In the genomic region with DNA sequence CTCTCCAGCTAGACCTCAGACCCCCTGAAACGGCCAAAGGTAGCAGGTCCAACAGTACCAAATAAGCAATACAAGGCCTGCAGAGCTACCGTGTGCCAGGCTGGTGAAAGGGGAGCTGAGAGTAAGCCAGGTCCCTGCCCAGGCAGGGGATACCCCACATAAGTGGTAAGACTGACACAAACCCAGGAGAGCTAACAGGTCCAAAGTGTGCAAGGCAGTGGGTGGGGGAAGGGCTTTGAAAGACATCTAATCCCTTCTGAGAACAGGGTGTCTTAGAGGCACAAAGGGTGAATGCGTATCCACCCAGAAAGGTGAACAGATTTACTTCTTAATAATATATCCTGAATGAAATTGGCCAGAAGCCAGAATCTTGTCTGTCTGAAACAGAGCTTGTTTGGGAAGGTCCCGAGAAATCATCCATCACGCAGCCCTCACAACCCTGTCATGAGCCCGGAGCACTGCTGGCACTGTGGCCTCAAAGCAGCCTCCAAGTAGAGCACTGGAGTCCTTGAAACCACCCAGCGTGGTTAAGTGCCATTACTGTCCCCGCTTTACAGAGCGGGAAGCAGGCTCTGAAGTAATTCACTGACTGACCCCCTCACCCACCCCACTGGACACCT, we compare ENCODE assay signal across 8 cellular contexts. TPM values are rescaled to one million over a fixed set of nuclear protein-coding genes. Genes with fewer than 3 reads are reported as not detected.
DNase-seq lines count a peak whose midpoint lies in the region; ATAC-seq and TF ChIP-seq lines count a peak whose summit lies in the region.

No MANE protein-coding gene starts in this region.

- CTCF ChIA-PET in CD8-positive, alpha-beta memory T cell (lab: Charles Lee) = interaction anchor here (1.1 kb wide), 1 partner anchor 58 kb away, joined by 3 read pairs; no protein-coding TSS in a partner anchor

- H3K9ac ChIP-seq in rectal smooth muscle tissue (ENCODE audit: low read length) = peak overlapping the region; percentile 12

- DNase-seq in CD8-positive, alpha-beta memory T cell = peak in 1 of 5 donors; percentile 11
- DNase-seq in HFF-Myc (ENCODE audit: extremely low read depth, low read depth) (no peak), left ventricle myocardium inferior (no peak), SHP77 (lab: John Stamatoyannopoulos, UW) (no peak), NCI-H446 treated with DMSO at 0.1 percent for 48 hours (lab: John Stamatoyannopoulos, UW) (no peak)
- DNase-seq in activated T-helper 1 cell treated with anti-CD3 and anti-CD28 coated beads, Interleukin-12 subunit alpha, Interleukin-12 subunit beta, Interleukin-2, Interleukin-4 antibody, amounts not matched to agents 30 ng/mL and 10 ng/mL and 1 ng/mL, durations not matched to agents 14 hours and 24 hours and 36 hours (ENCODE audit: low spot score) = no peak

- no peaks in the 10 kb centered on the region for H3K27me3 ChIP-seq in CD8-positive, alpha-beta memory T cell (ENCODE audit: insufficient read depth, low read length, poor library complexity, severe bottlenecking)
- H3K27me3 ChIP-seq in left ventricle myocardium inferior (ENCODE audit: low read depth) (no peaks in the 10 kb centered on the region), rectal smooth muscle tissue (ENCODE audit: control insufficient read depth, insufficient read depth, low read length) (no peaks in the 10 kb centered on the region)

- no peaks in the 10 kb centered on the region for H3K27me3 Mint-ChIP-seq in CD8-positive, alpha-beta memory T cell
- peaks cover 4% of the 10 kb centered on the region for H3K27me3 Mint-ChIP-seq in activated T-helper 1 cell treated with anti-CD3 and anti-CD28 coated beads, Interleukin-12 subunit alpha, Interleukin-12 subunit beta, Interleukin-2, Interleukin-4 antibody, amounts not matched to agents 30 ng/mL and 10 ng/mL and 1 ng/mL, durations not matched to agents 14 hours and 24 hours and 36 hours (ENCODE audit: insufficient read depth)

- H3K4me1 Mint-ChIP-seq in CD8-positive, alpha-beta memory T cell = peaks cover 35 to 57% (median 45%) of the 10 kb centered on the region in 3 donors
- H3K4me1 Mint-ChIP-seq in activated T-helper 1 cell treated with anti-CD3 and anti-CD28 coated beads, Interleukin-12 subunit alpha, Interleukin-12 subunit beta, Interleukin-2, Interleukin-4 antibody, amounts not matched to agents 30 ng/mL and 10 ng/mL and 1 ng/mL, durations not matched to agents 14 hours and 24 hours and 36 hours (ENCODE audit: low read depth) = peaks cover 43% of the 10 kb centered on the region

- no peaks in the 10 kb centered on the region for H3K9me3 ChIP-seq in CD8-positive, alpha-beta memory T cell (ENCODE audit: low read length)
- no peaks in the 10 kb centered on the region for H3K9me3 ChIP-seq in left ventricle myocardium inferior (replicated peaks)

- H3K27ac Mint-ChIP-seq in CD8-positive, alpha-beta memory T cell = peak overlapping the region; percentile 70 to 87 (median 85)
- H3K27ac Mint-ChIP-seq in activated T-helper 1 cell treated with anti-CD3 and anti-CD28 coated beads, Interleukin-12 subunit alpha, Interleukin-12 subunit beta, Interleukin-2, Interleukin-4 antibody, amounts not matched to agents 30 ng/mL and 10 ng/mL and 1 ng/mL, durations not matched to agents 14 hours and 24 hours and 36 hours = peak overlapping the region; percentile 90

- H3K4me3 ChIP-seq in CD8-positive, alpha-beta memory T cell (ENCODE audit: low read length) = peak overlapping the region; percentile 90
- peak overlapping the region; percentile 98 for H3K4me3 ChIP-seq in HFF-Myc (replicated peaks; ENCODE audit: low read depth, low read length)
- H3K4me3 ChIP-seq in left ventricle myocardium inferior = peak overlapping the region; percentile 86
- peak overlapping the region; percentile 73 for H3K4me3 ChIP-seq in rectal smooth muscle tissue (ENCODE audit: low read length)

- peaks cover 36% of the 10 kb centered on the region for H3K4me1 ChIP-seq in CD8-positive, alpha-beta memory T cell (ENCODE audit: insufficient read depth, low read length)
- H3K4me1 ChIP-seq in left ventricle myocardium inferior (peaks cover 76% of the 10 kb centered on the region), rectal smooth muscle tissue (ENCODE audit: control insufficient read depth, insufficient read depth, low read length) (peaks cover 7% of the 10 kb centered on the region)

- POLR2A ChIA-PET in CD8-positive, alpha-beta memory T cell (lab: Charles Lee) = interaction anchor here (0.6 kb wide), 1 partner anchor 17 kb away, joined by 3 read pairs; no protein-coding TSS in a partner anchor

- intact Hi-C loops in activated T-helper 1 cell treated with anti-CD3 and anti-CD28 coated beads, Interleukin-12 subunit alpha, Interleukin-12 subunit beta, Interleukin-2, Interleukin-4 antibody, amounts not matched to agents 30 ng/mL and 10 ng/mL and 1 ng/mL, durations not matched to agents 14 hours and 24 hours and 36 hours (cut with micrococcal nuclease) = loop anchor here (2.0 to 10.0 kb wide), 2 partner anchors 209 to 357 kb away; a partner anchor contains a TSS
- intact Hi-C loops in left ventricle myocardium inferior (cut with micrococcal nuclease) = no loop called here

- TF ChIP-seq CTCF in HFF-Myc (IDR thresholded peaks at IDR 0.05; ENCODE audit: low read depth, low read length, missing control alignments) (no peak), left ventricle myocardium inferior (IDR thresholded peaks at IDR 0.05; ENCODE audit: borderline replicate concordance) (no peak)

- H3K9me3 Mint-ChIP-seq in CD8-positive, alpha-beta memory T cell = no peaks in the 10 kb centered on the region
- no peaks in the 10 kb centered on the region for H3K9me3 Mint-ChIP-seq in activated T-helper 1 cell treated with anti-CD3 and anti-CD28 coated beads, Interleukin-12 subunit alpha, Interleukin-12 subunit beta, Interleukin-2, Interleukin-4 antibody, amounts not matched to agents 30 ng/mL and 10 ng/mL and 1 ng/mL, durations not matched to agents 14 hours and 24 hours and 36 hours

- no peaks in the 10 kb centered on the region for H3K36me3 ChIP-seq in CD8-positive, alpha-beta memory T cell (ENCODE audit: insufficient read depth, low read length)
- H3K36me3 ChIP-seq in left ventricle myocardium inferior (no peaks in the 10 kb centered on the region), rectal smooth muscle tissue (ENCODE audit: control insufficient read depth, insufficient read depth, low read length) (no peaks in the 10 kb centered on the region)

- ATAC-seq in HG02884 (IDR thresholded peaks at IDR 0.05; ENCODE audit: unreplicated experiment) = no peak

- peak overlapping the region; percentile 78 for H3K27ac ChIP-seq in CD8-positive, alpha-beta memory T cell (ENCODE audit: low read depth, low read length)
- peak overlapping the region; percentile 96 for H3K27ac ChIP-seq in left ventricle myocardium inferior (replicated peaks)
- H3K27ac ChIP-seq in rectal smooth muscle tissue (ENCODE audit: low read depth, low read length) = no peak overlapping the region

- H3K4me3 Mint-ChIP-seq in CD8-positive, alpha-beta memory T cell = peak overlapping the region; percentile 90 to 97 (median 92)
- H3K4me3 Mint-ChIP-seq in activated T-helper 1 cell treated with anti-CD3 and anti-CD28 coated beads, Interleukin-12 subunit alpha, Interleukin-12 subunit beta, Interleukin-2, Interleukin-4 antibody, amounts not matched to agents 30 ng/mL and 10 ng/mL and 1 ng/mL, durations not matched to agents 14 hours and 24 hours and 36 hours = peak overlapping the region; percentile 95

- peaks cover 0 to 6% (median 0%) of the 10 kb centered on the region in 3 donors for H3K36me3 Mint-ChIP-seq in CD8-positive, alpha-beta memory T cell
- H3K36me3 Mint-ChIP-seq in activated T-helper 1 cell treated with anti-CD3 and anti-CD28 coated beads, Interleukin-12 subunit alpha, Interleukin-12 subunit beta, Interleukin-2, Interleukin-4 antibody, amounts not matched to agents 30 ng/mL and 10 ng/mL and 1 ng/mL, durations not matched to agents 14 hours and 24 hours and 36 hours (ENCODE audit: low read depth) = peaks cover 17% of the 10 kb centered on the region

RNA-seq across cellular contexts. Expression of a gene that starts 1.5 kb away (rescaled TPM):
- 100 to 1,000 TPM; 173 to 182 TPM for total RNA-seq in CD8-positive, alpha-beta memory T cell
- polyA plus RNA-seq in CD8-positive, alpha-beta memory T cell = 59.3 TPM
- 332 and 351 TPM in 2 replicates for total RNA-seq in activated T-helper 1 cell treated with anti-CD3 and anti-CD28 coated beads, Interleukin-12 subunit alpha, Interleukin-12 subunit beta, Interleukin-2, Interleukin-4 antibody, amounts not matched to agents 30 ng/mL and 10 ng/mL and 1 ng/mL, durations not matched to agents 14 hours and 24 hours and 36 hours
- total RNA-seq in left ventricle myocardium inferior = 32.1 TPM
